In the genomic region with DNA sequence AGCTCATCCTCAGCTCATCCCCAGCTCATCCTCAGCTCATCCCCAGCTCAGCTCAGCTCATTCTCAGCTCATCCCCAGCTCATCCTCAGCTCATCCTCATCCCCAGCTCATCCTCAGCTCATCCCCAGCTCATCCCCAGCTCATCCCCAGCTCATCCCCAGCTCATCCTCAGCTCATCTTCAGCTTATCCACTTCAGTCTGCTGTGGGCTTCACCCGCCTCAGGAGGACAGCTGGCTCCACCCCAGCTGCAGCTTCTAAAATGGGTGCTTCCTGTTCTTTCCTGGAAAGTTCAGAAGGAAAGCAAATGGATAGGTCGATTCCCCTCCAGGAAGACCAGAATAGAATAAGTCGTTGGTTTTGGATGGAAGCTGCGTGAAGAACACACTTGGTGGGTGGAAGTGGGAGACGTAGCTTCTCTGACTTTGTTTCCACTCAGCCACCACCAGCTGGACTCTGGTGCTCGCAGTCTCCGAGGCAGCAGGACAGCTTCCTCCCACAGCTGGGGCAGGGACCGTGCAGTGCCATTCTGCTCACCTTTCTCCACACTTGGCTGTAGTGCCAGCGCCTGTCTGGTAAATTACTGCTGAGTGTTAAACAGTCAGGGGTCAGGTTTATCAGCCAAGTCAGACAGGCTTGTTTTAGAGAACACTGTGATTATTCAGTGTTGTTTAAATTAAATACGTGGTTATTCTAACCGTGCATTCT, we compare ENCODE assay signal across 1 cellular context.
TF ChIP-seq lines count a peak whose summit lies in the region.

No MANE protein-coding gene starts in this region.

TF ChIP-seq in endothelial cell of umbilical vein, 7 proteins besides CTCF, POLR2A, EP300 and RAD21 (continued from another document):
- TF ChIP-seq FOS (IDR thresholded peaks at IDR 0.05; ENCODE audit: borderline replicate concordance, insufficient read depth, low read length), result no peak
- TF ChIP-seq MYC (IDR thresholded peaks at IDR 0.05; ENCODE audit: low read depth, low read length), result no peak
- TF ChIP-seq EZH2 (IDR thresholded peaks at IDR 0.05; ENCODE audit: borderline replicate concordance, low read depth, low read length, severe bottlenecking), result no peak
- TF ChIP-seq, protein P1, sequence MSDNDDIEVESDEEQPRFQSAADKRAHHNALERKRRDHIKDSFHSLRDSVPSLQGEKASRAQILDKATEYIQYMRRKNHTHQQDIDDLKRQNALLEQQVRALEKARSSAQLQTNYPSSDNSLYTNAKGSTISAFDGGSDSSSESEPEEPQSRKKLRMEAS (IDR thresholded peaks at IDR 0.05; ENCODE audit: insufficient read depth, insufficient read length), result no peak
TF ChIP-seq in endothelial cell of umbilical vein: peak in this region for 0.
